Comparison of ENCODE assay signal across 8 cellular contexts in genomic region chr12:32918890-32919791, GRCh38. TPM values are rescaled to one million over a fixed set of nuclear protein-coding genes. Genes with fewer than 3 reads are reported as not detected.
DNase-seq lines count a peak whose midpoint lies in the region; ATAC-seq and TF ChIP-seq lines count a peak whose summit lies in the region.

No MANE protein-coding gene starts in this region.

- TF ChIP-seq EP300 in Ishikawa (IDR thresholded peaks at IDR 0.05; ENCODE audit: borderline replicate concordance), result no peak

- peaks cover 20% of the 10 kb centered on the region for H3K27me3 Mint-ChIP-seq in stimulated activated naive CD8-positive, alpha-beta T cell treated with anti-CD3 and anti-CD28 coated beads, Interleukin-15, amount 100 ng/mL, for 72 hours

- H3K27ac Mint-ChIP-seq in stimulated activated naive CD8-positive, alpha-beta T cell treated with anti-CD3 and anti-CD28 coated beads, Interleukin-15, amount 100 ng/mL, for 72 hours, result no peak overlapping the region

- peak; percentile 94 for TF ChIP-seq RAD21 in Ishikawa (IDR thresholded peaks at IDR 0.05; ENCODE audit: low read depth)

- H3K9me3 Mint-ChIP-seq in stimulated activated naive CD8-positive, alpha-beta T cell treated with anti-CD3 and anti-CD28 coated beads, Interleukin-15, amount 100 ng/mL, for 72 hours, result no peaks in the 10 kb centered on the region

- no peaks in the 10 kb centered on the region for H3K4me1 Mint-ChIP-seq in stimulated activated naive CD8-positive, alpha-beta T cell treated with anti-CD3 and anti-CD28 coated beads, Interleukin-15, amount 100 ng/mL, for 72 hours

- in situ Hi-C loops in GM13976 (cut with MboI; ENCODE audit: low sequenced_read_pairs, unreplicated experiment), result loop anchor here (25.0 kb wide), 1 partner anchor 157 kb away; the partner anchor contains the start of gene YARS2

- peak; percentile 33 for DNase-seq in GM13976 (ENCODE audit: low spot score)
- DNase-seq in SK-N-DZ (ENCODE audit: low spot score), result peak; percentile 33
- no peak for DNase-seq in left ventricle myocardium superior
- peak; percentile 65 for DNase-seq in superior temporal gyrus (ENCODE audit: extremely low spot score)
- no peak for DNase-seq in stimulated activated naive CD8-positive, alpha-beta T cell treated with anti-CD3 and anti-CD28 coated beads, Interleukin-15, amount 100 ng/mL, for 72 hours
- DNase-seq in COLO668 (lab: John Stamatoyannopoulos, UW; ENCODE audit: unreplicated experiment), result no peak

- intact Hi-C loops in left ventricle myocardium superior (cut with micrococcal nuclease), result loop anchor here (10.0 kb wide), 1 partner anchor 164 kb away; the partner anchor contains the start of gene YARS2

- H3K4me3 Mint-ChIP-seq in stimulated activated naive CD8-positive, alpha-beta T cell treated with anti-CD3 and anti-CD28 coated beads, Interleukin-15, amount 100 ng/mL, for 72 hours, result no peak overlapping the region

- ATAC-seq in left ventricle myocardium superior (peak; percentile 74), HG02798 (IDR thresholded peaks at IDR 0.05; ENCODE audit: poor library complexity, unreplicated experiment) (no peak)
- ATAC-seq in stimulated activated naive CD8-positive, alpha-beta T cell treated with anti-CD3 and anti-CD28 coated beads, Interleukin-15, amount 100 ng/mL, for 72 hours, result no peak

- no peak for TF ChIP-seq CTCF in GM13976 (IDR thresholded peaks at IDR 0.05; ENCODE audit: borderline replicate concordance, control extremely low read depth, extremely low read depth, insufficient read depth, missing control alignments)

TF ChIP-seq in Ishikawa, 13 proteins besides CTCF, POLR2A, EP300 and RAD21:
- TF ChIP-seq YY1 (IDR thresholded peaks at IDR 0.05; ENCODE audit: low read depth) (no peak), ZBTB7A (IDR thresholded peaks at IDR 0.05; ENCODE audit: low read depth) (no peak), REST (IDR thresholded peaks at IDR 0.05; ENCODE audit: low read depth) (no peak), TEAD4 (IDR thresholded peaks at IDR 0.05) (no peak)

RNA-seq across cellular contexts. Expression of gene PKP2, which starts 22.6 kb away (rescaled TPM):
- polyA plus RNA-seq in SK-N-DZ (2014; cell fraction: cytosol; rRNA removed), result 3.7 and 5.6 TPM in 2 replicates
- polyA plus RNA-seq in SK-N-DZ (2014; cell fraction: nucleus; rRNA removed), result 1.7 and 2.6 TPM in 2 replicates
- total RNA-seq in left ventricle myocardium superior, result 423 TPM

Comparison
In these comparisons a context has a peak if more than half of its experiments do, and no peak if none do; other contexts are left out.
1. DNase-seq: peak in GM13976 (single experiment), SK-N-DZ (single experiment) and superior temporal gyrus (single experiment); none in left ventricle myocardium superior (single experiment), stimulated activated naive CD8-positive, alpha-beta T cell treated with anti-CD3 and anti-CD28 coated beads, Interleukin-15, amount 100 ng/mL, for 72 hours (0 of 2) and COLO668 (single experiment).